ENCODE assay signal across 20 cellular contexts in the genomic region with DNA sequence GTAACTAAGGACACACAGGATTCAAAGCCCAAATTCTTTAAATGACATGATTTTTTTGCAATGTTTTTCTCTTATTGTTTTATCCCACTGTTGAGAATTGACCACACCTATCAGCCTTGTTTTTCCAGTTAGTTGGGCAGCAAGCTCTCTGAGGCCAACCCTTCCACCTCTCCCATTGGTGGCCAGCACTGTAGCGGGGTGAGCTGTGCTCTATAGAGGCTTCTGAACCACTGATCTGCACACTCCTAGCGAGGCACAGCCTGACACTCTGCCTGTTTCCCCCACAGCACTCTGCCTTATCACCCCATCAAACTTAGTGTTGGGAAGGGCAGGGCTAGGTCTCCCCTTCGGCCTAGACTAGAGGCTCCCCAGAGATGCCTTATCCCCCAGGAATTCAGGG. TPM values are rescaled to one million over a fixed set of nuclear protein-coding genes. Genes with fewer than 3 reads are reported as not detected.
DNase-seq lines count a peak whose midpoint lies in the region; ATAC-seq, FAIRE-seq and TF ChIP-seq lines count a peak whose summit lies in the region.
"Had no signal": no experiment of that assay in that cellular context is flagged by ENCODE, and none has a peak within 500 bp of the region (broad histone marks: within the 10 kb centered on the region; RNA-seq: fewer than 3 reads in every experiment).

No MANE protein-coding gene starts in this region.

- 0 out of 2 replicates have a peak, but pooled peaks cover 5% of the 10 kb centered on the region for H4K20me1 ChIP-seq in PC-3 (ENCODE audit: low read length)

- DNase-seq in PC-3 (no peak), RWPE1 (ENCODE audit: low spot score) (no peak), spleen (no peak), GM12891 (ENCODE audit: insufficient read length, low spot score) (no peak)
- no peak for DNase-seq in activated CD4-positive, alpha-beta T cell treated with anti-CD3 and anti-CD28 coated beads, Interleukin-2, amount 50 U/mL, for 48 hours
- DNase-seq: BE2C; CD4-positive, alpha-beta memory T cell; DMS153; DMS79 treated with DMSO at 0.1 percent for 48 hours; EL; H7 had no signal

- H3K27me3 ChIP-seq in PC-3 (ENCODE audit: low read length): no peaks in the 10 kb centered on the region
- H3K27me3 ChIP-seq in spleen (replicated peaks in 1 of 7): no peaks in the 10 kb centered on the region
- H3K27me3 ChIP-seq: BE2C had no signal

- CTCF ChIA-PET in PC-3 (lab: Charles Lee) (interaction anchor here (1.0 kb wide), 1 partner anchor 27 kb away, joined by 3 read pairs; no protein-coding TSS in a partner anchor), RWPE1 (lab: Yijun Ruan, JAX) (interaction anchor here (1.8 kb wide), 1 partner anchor 28 kb away, joined by 8 read pairs; no protein-coding TSS in a partner anchor)

- TF ChIP-seq POLR2A in spleen (IDR thresholded peaks at IDR 0.05) (no peak), GM12891 (IDR thresholded peaks at IDR 0.05; ENCODE audit: low read depth, low read length) (no peak)

- H3K27ac ChIP-seq in PC-3 (ENCODE audit: low read length): no peak overlapping the region
- peak overlapping the region; percentile 41 for H3K27ac ChIP-seq in RWPE1
- H3K27ac ChIP-seq in spleen: peak overlapping the region in 6 of 8 donors; percentile 13 to 96 (median 73)
- H3K27ac ChIP-seq: A549, C4-2B had no signal

- no peak for FAIRE-seq in GM12891 (lab: Jason Lieb, UNC)
- FAIRE-seq: A549, D721Med, G401.6, GM12892 had no signal

- BruUV-seq in PC-3 (replicated peaks; lab: Mats Ljungman, UMichigan): no TSS peak

- no peak overlapping the region for H3K4me2 ChIP-seq in PC-3 (ENCODE audit: low read length)
- H3K4me2 ChIP-seq: A549, GM23338 had no signal

- POLR2A ChIA-PET in PC-3 (lab: Charles Lee; ENCODE audit: unreplicated experiment): no interaction called here
- POLR2A ChIA-PET in RWPE1 (lab: Yijun Ruan, JAX; ENCODE audit: low non-redundant PET): no interaction called here

- ATAC-seq in PC-3 (peak; percentile 27; the same call in 1 of the 2 replicates), esophagus mucosa (peak; percentile 73), HG03565 (IDR thresholded peaks at IDR 0.05; ENCODE audit: unreplicated experiment) (no peak)
- ATAC-seq: A549, GM23338 had no signal

- no peaks in the 10 kb centered on the region for H3K9me2 ChIP-seq in PC-3 (replicated peaks; ENCODE audit: low read length)

- H3K9me3 ChIP-seq in PC-3 (ENCODE audit: low read length) (no peaks in the 10 kb centered on the region), spleen (no peaks in the 10 kb centered on the region)
- H3K9me3 ChIP-seq: A549, BE2C had no signal

- H3K4me1 ChIP-seq in PC-3 (ENCODE audit: insufficient read depth, low read length) (peaks cover 11% of the 10 kb centered on the region), spleen (peaks cover 13 to 100% (median 67%) of the 10 kb centered on the region in 6 donors)

- H3F3A ChIP-seq in PC-3 (ENCODE audit: low read length, unreplicated experiment): no peaks in the 10 kb centered on the region

- H3K79me2 ChIP-seq in PC-3 (ENCODE audit: low read length): peaks cover 81% of the 10 kb centered on the region

- no peak overlapping the region for H2AFZ ChIP-seq in PC-3 (ENCODE audit: low read length)
- H2AFZ ChIP-seq: GM23338 had no signal

- H3K4me3 ChIP-seq in PC-3 (ENCODE audit: low read length): no peak overlapping the region
- H3K4me3 ChIP-seq in spleen: no peak overlapping the region
- H3K4me3 ChIP-seq: A549, GM23338 had no signal

- peaks cover 5% of the 10 kb centered on the region; the same call in 1 of the 2 replicates for H3K36me3 ChIP-seq in PC-3 (ENCODE audit: low read depth, low read length)
- peaks cover 0 to 13% (median 0%) of the 10 kb centered on the region in 6 donors for H3K36me3 ChIP-seq in spleen
- H3K36me3 ChIP-seq: BE2C had no signal

- intact Hi-C loops in PC-3 (cut with micrococcal nuclease) (no loop called here), spleen (cut with DNase I; ENCODE audit: low total_unique reads) (no loop called here)

- 70 to 94% (median 89%) methylated on average over 3 of the region's 3 CpGs for WGBS in spleen, 5 donors

- TF ChIP-seq CTCF in PC-3 (conservative IDR thresholded peaks at IDR 0.05; ENCODE audit: low read depth, low read length) (no peak), RWPE1 (conservative IDR thresholded peaks at IDR 0.05; ENCODE audit: low read depth) (no peak), spleen (IDR thresholded peaks at IDR 0.05 in 8 of 11, conservative IDR thresholded peaks at IDR 0.05 in 3 of 11) (no peak)

- H3K9ac ChIP-seq in PC-3 (ENCODE audit: low read length): no peak overlapping the region

TF ChIP-seq in GM12891, 5 proteins besides CTCF, POLR2A, EP300 and RAD21:
- no peak for TF ChIP-seq TAF1 (IDR thresholded peaks at IDR 0.05; ENCODE audit: low read depth, low read length)
- no peak for TF ChIP-seq SPI1 (IDR thresholded peaks at IDR 0.05; ENCODE audit: low read depth, low read length)
- TF ChIP-seq POLR2AphosphoS5 (IDR thresholded peaks at IDR 0.05; ENCODE audit: low read depth, low read length): no peak

RNA-seq across cellular contexts. Expression of a gene that starts 19.5 kb away (rescaled TPM):
- total RNA-seq in PC-3 (2014; rRNA removed) (15.2 and 20.4 TPM in 2 replicates), esophagus mucosa (51.7 TPM), spleen (100 to 1,000 TPM in 1 of 7 donors, 10 to 100 TPM in 6; 35.1 to 104 (median 54.6) TPM)
- polyA plus RNA-seq in spleen: 10 to 100 TPM in 1 of 3 donors, 1 to 10 TPM in 2; 3.2 to 24.2 (median 4.3) TPM
- 6.8 TPM for polyA plus RNA-seq in GM12891 (2012; ENCODE audit: low read depth, missing spikeins)

RNA-seq across cellular contexts. Expression of a gene that starts 50.5 kb away (rescaled TPM):
- total RNA-seq in PC-3 (2014; rRNA removed) (not detected in 2 replicates), esophagus mucosa (1.3 TPM), spleen (100 to 1,000 TPM in 6 of 7 donors, 10 to 100 TPM in 1; 90.5 to 249 (median 134) TPM)
- 10 to 100 TPM; 44.7 to 94.2 (median 78.6) TPM for polyA plus RNA-seq in spleen
- 57.1 TPM for polyA plus RNA-seq in GM12891 (2012; ENCODE audit: low read depth, missing spikeins)
- polyA plus RNA-seq: A549, AG04450 had no signal

Comparison
In these comparisons a context has a peak if more than half of its experiments do, and no peak if none do; other contexts are left out.
1. RNA of a gene that starts 50.5 kb away (total RNA-seq): 90.5 to 249 TPM in spleen; 1.3 TPM in esophagus mucosa (single experiment) and not detected in PC-3; every median in the first group is over 10 times any median in the second.